In the genomic region with DNA sequence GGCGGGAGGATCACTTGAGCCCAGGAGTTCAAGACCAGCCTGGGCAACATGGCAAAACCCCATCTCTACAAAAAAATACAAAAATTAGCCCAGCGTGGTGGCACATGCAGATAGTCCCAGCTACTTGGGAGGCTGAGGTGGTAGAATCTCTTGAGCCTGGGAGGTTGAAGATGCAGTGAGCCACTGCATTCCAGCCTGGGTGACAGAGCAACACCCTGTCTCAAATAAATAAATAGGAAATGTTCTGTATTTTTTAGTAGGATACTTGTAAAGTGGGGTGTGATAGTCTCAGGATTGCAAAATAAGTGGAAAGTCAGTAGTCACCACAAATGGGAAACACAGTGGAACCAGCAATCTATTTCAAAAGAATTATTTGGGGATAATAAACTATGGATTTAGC, we compare ENCODE assay signal across 1 cellular context.
TF ChIP-seq lines count a peak whose summit lies in the region.

No MANE protein-coding gene starts in this region.

TF ChIP-seq in GM23338, 12 proteins besides CTCF, POLR2A, EP300 and RAD21 (continued from another document):
- TF ChIP-seq REST (IDR thresholded peaks at IDR 0.05; ENCODE audit: unreplicated experiment) (no peak), ZNF462 (CRISPR knock-in tag; IDR thresholded peaks at IDR 0.05) (no peak)
